ENCODE assay signal across 1 cellular context in genomic region chr1:35585805-35586204, GRCh38. TPM values are rescaled to one million over a fixed set of nuclear protein-coding genes. Genes with fewer than 3 reads are reported as not detected.
"Had no signal": no experiment of that assay in that cellular context is flagged by ENCODE, and none has a peak within 500 bp of the region (broad histone marks: within the 10 kb centered on the region; RNA-seq: fewer than 3 reads in every experiment).

No MANE protein-coding gene starts in this region.

RNA-seq across cellular contexts. Expression of gene TFAP2E, which starts 12.7 kb away (rescaled TPM):
- total RNA-seq: psoas muscle had no signal
